12 cellular contexts compared by ENCODE assay signal in genomic region chr12:11861155-11861863, GRCh38.
DNase-seq lines count a peak whose midpoint lies in the region; ATAC-seq and TF ChIP-seq lines count a peak whose summit lies in the region.
"Had no signal": no experiment of that assay in that cellular context is flagged by ENCODE, and none has a peak within 500 bp of the region (broad histone marks: within the 10 kb centered on the region; RNA-seq: fewer than 3 reads in every experiment).

No MANE protein-coding gene starts in this region.

- no peaks in the 10 kb centered on the region for H3K9me3 Mint-ChIP-seq in glutamatergic neuron (ENCODE audit: unreplicated experiment)

- peaks cover 3% of the 10 kb centered on the region for H3K27me3 Mint-ChIP-seq in glutamatergic neuron (ENCODE audit: unreplicated experiment)

- WGBS in psoas muscle, 3 donors = 53 to 68% (median 63%) methylated on average over 5 of the region's 5 CpGs

- no peaks in the 10 kb centered on the region for H3K27me3 ChIP-seq in BLaER1
- H3K27me3 ChIP-seq in psoas muscle (ENCODE audit: insufficient read depth in 3 of 3, low read length in 2 of 3) = no peaks in the 10 kb centered on the region
- H3K27me3 ChIP-seq: tibial nerve had no signal

- peaks cover 6% of the 10 kb centered on the region for H3K4me1 Mint-ChIP-seq in glutamatergic neuron (ENCODE audit: low read depth, unreplicated experiment)

- no peak overlapping the region for H3K4me3 ChIP-seq in BLaER1
- H3K4me3 ChIP-seq in psoas muscle = no peak overlapping the region
- H3K4me3 ChIP-seq: PC-9, tibial nerve had no signal

- no peak overlapping the region for H3K4me3 Mint-ChIP-seq in glutamatergic neuron (ENCODE audit: unreplicated experiment)
- H3K4me3 Mint-ChIP-seq: activated T-cell treated with anti-CD3 and anti-CD28 coated beads, Interleukin-2, amount 50 U/mL, for 4 hours had no signal

- peak overlapping the region; percentile 69 for H3K27ac ChIP-seq in BLaER1
- H3K27ac ChIP-seq in psoas muscle = peak overlapping the region; percentile 81
- H3K27ac ChIP-seq: KMS-11, PC-9 had no signal

- intact Hi-C loops in psoas muscle (cut with DNase I) = no loop called here

- H4K20me1 ChIP-seq in BLaER1 = no peaks in the 10 kb centered on the region

- peak overlapping the region; percentile 67; the same call in 1 of the 2 replicates for H3K9ac ChIP-seq in BLaER1
- H3K9ac ChIP-seq: KMS-11 had no signal

- peak overlapping the region; percentile 62 for H3K27ac Mint-ChIP-seq in glutamatergic neuron (ENCODE audit: unreplicated experiment)

- in situ Hi-C loops in KBM-7 (cut with MboI; ENCODE audit: low pct_unique_long_range_greater_than_20kb, low sequenced_read_pairs) = no loop called here

- H3K9me3 ChIP-seq in BLaER1 (peaks cover 50% of the 10 kb centered on the region), psoas muscle (peaks cover 10% of the 10 kb centered on the region)

- H3K4me1 ChIP-seq in BLaER1 (peaks cover 60% of the 10 kb centered on the region), psoas muscle (peaks cover 38% of the 10 kb centered on the region)

- TF ChIP-seq CTCF in glutamatergic neuron (IDR thresholded peaks at IDR 0.05; ENCODE audit: partially characterized antibody, unreplicated experiment) (no peak), psoas muscle (IDR thresholded peaks at IDR 0.05) (no peak)

- peaks cover 8% of the 10 kb centered on the region for H3K36me3 Mint-ChIP-seq in glutamatergic neuron (ENCODE audit: unreplicated experiment)

- ATAC-seq in psoas muscle = no peak
- ATAC-seq: activated T-cell treated with anti-CD3 and anti-CD28 coated beads, Interleukin-2, amount 50 U/mL, for 4 hours had no signal

- peaks cover 75% of the 10 kb centered on the region for H3K36me3 ChIP-seq in BLaER1
- peaks cover 0 to 11% of the 10 kb centered on the region in 2 donors for H3K36me3 ChIP-seq in psoas muscle (ENCODE audit: insufficient read depth in 1 of 2, low read depth in 1 of 2)

- DNase-seq in KBM-7 (peak; percentile 67), glutamatergic neuron (no peak), psoas muscle (no peak), medulla oblongata (ENCODE audit: extremely low spot score) (no peak), AG08396 (ENCODE audit: low spot score) (no peak), AG20443 (ENCODE audit: low spot score) (no peak), KG1 (lab: John Stamatoyannopoulos, UW) (no peak)
- DNase-seq: activated T-cell treated with anti-CD3 and anti-CD28 coated beads, Interleukin-2, amount 50 U/mL, for 4 hours; PC-9 had no signal

- peak overlapping the region; percentile 82 for H3K4me2 ChIP-seq in BLaER1
- H3K4me2 ChIP-seq: KMS-11, PC-9 had no signal
